ENCODE assay signal across 8 cellular contexts in genomic region chr1:45803781-45804670, GRCh38. TPM values are rescaled to one million over a fixed set of nuclear protein-coding genes. Genes with fewer than 3 reads are reported as not detected.
DNase-seq lines count a peak whose midpoint lies in the region; ATAC-seq, FAIRE-seq and TF ChIP-seq lines count a peak whose summit lies in the region.
"Not testable (repeated sequence)": the region's sequence is repeated elsewhere in the genome, so short reads cannot be mapped to it uniquely, and the experiment has no call there.

No MANE protein-coding gene starts in this region.

- DNase-seq in A549 (ENCODE audit: low read depth in 1 of 2, low spot score in 1 of 2), result not testable (repeated sequence)
- peak in 2 of 3 experiments; percentile 56 to 60 for DNase-seq in NCI-H1417 (lab: John Stamatoyannopoulos, UW)
- DNase-seq in activated CD4-positive, alpha-beta T cell treated with anti-CD3 and anti-CD28 coated beads for 4 hours, result peak; percentile 5 to 11
- DNase-seq in colonic mucosa, result peak; percentile 62
- DNase-seq in iPS-NIHi11 (ENCODE audit: low spot score), result peak; percentile 82
- peak; percentile 34 for DNase-seq in renal cortical epithelial cell (ENCODE audit: low read depth)

- not testable (repeated sequence) for H3K27me3 ChIP-seq in colonic mucosa

- not testable (repeated sequence) for TF ChIP-seq CTCF in A549 (IDR thresholded peaks at IDR 0.05); colonic mucosa (IDR thresholded peaks at IDR 0.05)

- not testable (repeated sequence) for H3K9me3 ChIP-seq in A549, colonic mucosa

- CTCF ChIA-PET in A549 (lab: Yijun Ruan, JAX), result interaction anchor here (0.9 kb wide), 1 partner anchor 12 kb away, joined by 4 read pairs; no protein-coding TSS in a partner anchor

- ATAC-seq in A549, result peak; percentile 11 to 41; a peak in 3 of 6 replicates
- ATAC-seq in GM18861 (IDR thresholded peaks at IDR 0.05; ENCODE audit: unreplicated experiment), result peak; percentile 10
- peak; percentile 10 for ATAC-seq in HG02938 (IDR thresholded peaks at IDR 0.05; ENCODE audit: unreplicated experiment)

- H3K4me3 ChIP-seq in A549, result peak overlapping the region; percentile 77
- H3K4me3 ChIP-seq in colonic mucosa, result peak overlapping the region; percentile 48

- not testable (repeated sequence) for TF ChIP-seq POLR2A in A549 (IDR thresholded peaks at IDR 0.05; ENCODE audit: low read length)

- H3K4me2 ChIP-seq in A549, result peak overlapping the region; percentile 81

- H3K4me1 ChIP-seq in A549, result peaks cover 17% of the 10 kb centered on the region
- H3K4me1 ChIP-seq in colonic mucosa, result not testable (repeated sequence)

- POLR2A ChIA-PET in A549 (lab: Yijun Ruan, JAX), result interaction anchor here (0.9 kb wide), 1 partner anchor 328 kb away, joined by 4 read pairs; the partner anchor contains the start of gene PIK3R3

- WGBS in A549 (ENCODE audit: missing lambda C conversion rate), result under 1% methylated on average over 7 of the region's 60 CpGs

- peak overlapping the region; percentile 73 to 82 for H3K9ac ChIP-seq in colonic mucosa (ENCODE audit: low read depth in 2 of 2, low read length in 2 of 2)

- not testable (repeated sequence) for TF ChIP-seq RAD21 in A549 (conservative IDR thresholded peaks at IDR 0.05 in 1 of 2, IDR thresholded peaks at IDR 0.05 in 1 of 2)

- not testable (repeated sequence) for H3K36me3 ChIP-seq in colonic mucosa

- FAIRE-seq in A549 (lab: Jason Lieb, UNC), result not testable (repeated sequence)

- TF ChIP-seq EP300 in A549 (IDR thresholded peaks at IDR 0.05), result not testable (repeated sequence)

- intact Hi-C loops in colonic mucosa (cut with DNase I), result not testable (repeated sequence)

- H3K27ac ChIP-seq in A549 (peak overlapping the region; percentile 78 to 90), colonic mucosa (peak overlapping the region; percentile 68)

TF ChIP-seq in A549, 52 proteins besides CTCF, POLR2A, EP300 and RAD21:
- TF ChIP-seq PHF8 (IDR thresholded peaks at IDR 0.05; ENCODE audit: borderline replicate concordance, low read depth), result peak; percentile 32; the same call in 1 of the 2 replicates

RNA-seq across cellular contexts. Expression of gene MAST2, which starts 0.6 kb away (rescaled TPM):
- 19.3 and 23.6 TPM in 2 replicates for polyA plus RNA-seq in A549 (2011; rRNA removed)
- polyA plus RNA-seq in A549 (2012; cell fraction: cytosol; rRNA removed), result 17.6 and 22.3 TPM in 2 replicates
- 45.5 and 52.9 TPM in 2 replicates for polyA plus RNA-seq in A549 (2012; cell fraction: nucleus; rRNA removed)
- polyA plus RNA-seq in A549 (2017; fragmentation: RNase III; extraction: RNeasy Plus Mini Kit Qiagen cat#74134 plus additional on column Dnase treatment), result 16.8 to 20.5 TPM (median 18.5 TPM) in 3 replicates
- polyA minus RNA-seq in A549 (2011; rRNA and poly(A)+ RNA removed), result 55.6 and 60.9 TPM in 2 replicates
- 10 to 100 TPM; 76.3 to 79.1 TPM for total RNA-seq in colonic mucosa
- total RNA-seq in renal cortical epithelial cell, result 8.2 and 24.8 TPM in 2 replicates

RNA-seq across cellular contexts. Expression of gene IPP, which starts 53.6 kb away (rescaled TPM):
- polyA plus RNA-seq in A549 (2011; rRNA removed), result 9.7 and 11.9 TPM in 2 replicates
- polyA plus RNA-seq in A549 (2012; cell fraction: cytosol; rRNA removed), result 1.5 TPM in 2 replicates
- polyA plus RNA-seq in A549 (2012; cell fraction: nucleus; rRNA removed), result 0.49 and 1.0 TPM in 2 replicates
- polyA plus RNA-seq in A549 (2017; fragmentation: RNase III; extraction: RNeasy Plus Mini Kit Qiagen cat#74134 plus additional on column Dnase treatment), result 5.7 to 7.6 TPM (median 7.3 TPM) in 3 replicates
- polyA minus RNA-seq in A549 (2011; rRNA and poly(A)+ RNA removed), result 5.3 and 6.8 TPM in 2 replicates
- total RNA-seq in colonic mucosa, result 10 to 100 TPM; 17.7 to 19.2 TPM
- 8.2 and 18.4 TPM in 2 replicates for total RNA-seq in renal cortical epithelial cell
